30 cellular contexts compared by ENCODE assay signal in the genomic region with DNA sequence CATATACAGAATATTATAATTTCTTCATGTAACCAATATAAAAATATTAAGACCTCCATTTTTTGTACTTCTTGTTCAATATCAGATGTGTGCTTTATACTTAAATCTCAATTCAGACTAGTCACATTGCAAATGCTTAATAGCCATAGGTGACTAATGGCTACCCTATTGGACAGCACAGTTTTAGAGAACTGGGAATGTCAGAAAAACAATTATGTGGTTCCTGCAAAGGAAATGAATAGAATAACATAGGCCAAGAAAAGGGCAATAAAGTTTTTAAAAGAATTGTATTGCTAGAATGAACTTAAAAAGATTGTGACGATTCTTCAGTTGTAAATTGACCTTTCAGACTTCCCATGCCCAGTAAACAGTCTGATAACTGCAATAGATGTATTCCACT.
"Had no signal": no experiment of that assay in that cellular context is flagged by ENCODE, and none has a peak within 500 bp of the region (broad histone marks: within the 10 kb centered on the region; RNA-seq: fewer than 3 reads in every experiment).

No MANE protein-coding gene starts in this region.

- FAIRE-seq: small intestine, urothelium cell line had no signal

- H3K9ac ChIP-seq: neural progenitor cell, parathyroid adenoma had no signal

- ATAC-seq: naive thymus-derived CD4-positive, alpha-beta T cell; natural killer cell; right cardiac atrium; right lobe of liver; stimulated activated effector memory CD8-positive, alpha-beta T cell treated with anti-CD3 and anti-CD28 coated beads, Interleukin-12 subunit alpha, Interleukin-12 subunit beta, amount 100 ng/mL, for 72 hours; stimulated activated naive B cell treated with anti-CD40 and anti-IgM and Interleukin-4, amounts not matched to agents 10 μg/mL and 1 μg/mL and 100 μg/mL, for 72 hours had no signal

- H3K4me2 ChIP-seq: neural progenitor cell had no signal

- H3K4me1 Mint-ChIP-seq: naive thymus-derived CD4-positive, alpha-beta T cell; natural killer cell; nephron; neural progenitor cell; stimulated activated effector memory CD8-positive, alpha-beta T cell treated with anti-CD3 and anti-CD28 coated beads, Interleukin-12 subunit alpha, Interleukin-12 subunit beta, amount 100 ng/mL, for 72 hours; stimulated activated naive B cell treated with anti-CD40 and anti-IgM and Interleukin-4, amounts not matched to agents 10 μg/mL and 1 μg/mL and 100 μg/mL, for 72 hours had no signal

- H3K9me3 ChIP-seq: ovary, prostate gland, right lobe of liver, sigmoid colon, thoracic aorta, thyroid gland, upper lobe of left lung, vagina had no signal

- H2AFZ ChIP-seq: neural progenitor cell, parathyroid adenoma had no signal

- H3K79me2 ChIP-seq: parathyroid adenoma had no signal

- H3K27ac ChIP-seq: neural progenitor cell, ovary, parathyroid adenoma, prostate gland, right lobe of liver, sigmoid colon, stomach, thoracic aorta, thyroid gland, tibial nerve, upper lobe of left lung, vagina had no signal

- H3K4me3 ChIP-seq: neural progenitor cell, ovary, prostate gland, right lobe of liver, sigmoid colon, stomach, thoracic aorta, thyroid gland, tibial nerve, upper lobe of left lung, vagina had no signal

- H3K4me3 Mint-ChIP-seq: naive thymus-derived CD4-positive, alpha-beta T cell; natural killer cell; nephron; neural progenitor cell; stimulated activated effector memory CD8-positive, alpha-beta T cell treated with anti-CD3 and anti-CD28 coated beads, Interleukin-12 subunit alpha, Interleukin-12 subunit beta, amount 100 ng/mL, for 72 hours; stimulated activated naive B cell treated with anti-CD40 and anti-IgM and Interleukin-4, amounts not matched to agents 10 μg/mL and 1 μg/mL and 100 μg/mL, for 72 hours; stimulated activated naive CD8-positive, alpha-beta T cell treated with anti-CD3 and anti-CD28 coated beads, Interleukin-15, Interleukin-2, amounts not matched to agents 100 ng/mL and 50 ng/mL, for 24 hours had no signal

- H3K27ac Mint-ChIP-seq: naive thymus-derived CD4-positive, alpha-beta T cell; natural killer cell; nephron; neural progenitor cell; stimulated activated effector memory CD8-positive, alpha-beta T cell treated with anti-CD3 and anti-CD28 coated beads, Interleukin-12 subunit alpha, Interleukin-12 subunit beta, amount 100 ng/mL, for 72 hours; stimulated activated naive B cell treated with anti-CD40 and anti-IgM and Interleukin-4, amounts not matched to agents 10 μg/mL and 1 μg/mL and 100 μg/mL, for 72 hours; stimulated activated naive CD8-positive, alpha-beta T cell treated with anti-CD3 and anti-CD28 coated beads, Interleukin-15, Interleukin-2, amounts not matched to agents 100 ng/mL and 50 ng/mL, for 24 hours had no signal

- H3K4me1 ChIP-seq: neural progenitor cell, parathyroid adenoma, prostate gland, right lobe of liver, sigmoid colon, stomach, thyroid gland, tibial nerve, upper lobe of left lung, vagina had no signal

- DNase-seq: naive thymus-derived CD4-positive, alpha-beta T cell; natural killer cell; occipital lobe; ovary; posterior cingulate gyrus; retina; right cardiac atrium; right lobe of liver; sigmoid colon; small intestine; stimulated activated CD4-positive, alpha-beta T cell treated with anti-CD3 and anti-CD28 coated beads, Interleukin-15, amount 100 ng/mL, for 24 hours; stimulated activated CD4-positive, alpha-beta T cell treated with anti-CD3 and anti-CD28 coated beads, Interleukin-2, amount 100 ng/mL, for 24 hours; stimulated activated CD4-positive, alpha-beta T cell treated with anti-CD3 and anti-CD28 coated beads, Interleukin-2, amount 100 ng/mL, for 48 hours; stimulated activated CD4-positive, alpha-beta T cell treated with anti-CD3 and anti-CD28 coated beads, Interleukin-4, amount 100 ng/mL, for 24 hours; stimulated activated naive B cell treated with anti-CD40 and anti-IgM and Interleukin-4, amounts not matched to agents 10 μg/mL and 1 μg/mL and 100 μg/mL, for 72 hours; stimulated activated naive CD4-positive, alpha-beta T cell treated with Interleukin-2 at 50 U/mL for 16 hours; stomach; thyroid gland; trophoblast cell; upper lobe of left lung had no signal

- H3K27me3 ChIP-seq: neural progenitor cell, ovary, right lobe of liver, sigmoid colon, stomach, thyroid gland, tibial nerve, upper lobe of left lung, vagina had no signal

- H3K36me3 Mint-ChIP-seq: naive thymus-derived CD4-positive, alpha-beta T cell; neural progenitor cell; stimulated activated effector memory CD8-positive, alpha-beta T cell treated with anti-CD3 and anti-CD28 coated beads, Interleukin-12 subunit alpha, Interleukin-12 subunit beta, amount 100 ng/mL, for 72 hours; stimulated activated naive B cell treated with anti-CD40 and anti-IgM and Interleukin-4, amounts not matched to agents 10 μg/mL and 1 μg/mL and 100 μg/mL, for 72 hours had no signal

- H3K27me3 Mint-ChIP-seq: naive thymus-derived CD4-positive, alpha-beta T cell; stimulated activated naive B cell treated with anti-CD40 and anti-IgM and Interleukin-4, amounts not matched to agents 10 μg/mL and 1 μg/mL and 100 μg/mL, for 72 hours; stimulated activated naive CD8-positive, alpha-beta T cell treated with anti-CD3 and anti-CD28 coated beads, Interleukin-15, Interleukin-2, amounts not matched to agents 100 ng/mL and 50 ng/mL, for 24 hours had no signal

- H3K36me3 ChIP-seq: neural progenitor cell, ovary, prostate gland, right lobe of liver, sigmoid colon, stomach, thoracic aorta, thyroid gland, tibial nerve, upper lobe of left lung, vagina had no signal

- H3K9me3 Mint-ChIP-seq: neural progenitor cell had no signal
